In genomic region chr1:30353637-30354036, GRCh38 we compare ENCODE assay signal across 2 cellular contexts.
TF ChIP-seq lines count a peak whose summit lies in the region.

No MANE protein-coding gene starts in this region.

TF ChIP-seq in K562, 482 proteins besides CTCF, POLR2A, EP300 and RAD21 (continues in another document):
- TF ChIP-seq ZNF280A (IDR thresholded peaks at IDR 0.05; ENCODE audit: low read depth, partially characterized antibody) (no peak), TAL1 (IDR thresholded peaks at IDR 0.05) (no peak), KLF13 (tag; IDR thresholded peaks at IDR 0.05; ENCODE audit: borderline replicate concordance, low read depth) (no peak), MECOM (CRISPR knock-in tag; IDR thresholded peaks at IDR 0.05) (no peak), NUFIP1 (IDR thresholded peaks at IDR 0.05; ENCODE audit: partially characterized antibody) (no peak), HBP1 (CRISPR knock-in tag; IDR thresholded peaks at IDR 0.05) (no peak), NR4A1 (CRISPR knock-in tag; IDR thresholded peaks at IDR 0.05) (no peak), NR4A1 (tag; IDR thresholded peaks at IDR 0.05) (no peak), ZNF165 (CRISPR knock-in tag; IDR thresholded peaks at IDR 0.05; ENCODE audit: borderline replicate concordance) (no peak), ZNF785 (CRISPR knock-in tag; IDR thresholded peaks at IDR 0.05) (no peak), PRDM10 (IDR thresholded peaks at IDR 0.05; ENCODE audit: partially characterized antibody) (no peak), JUND (IDR thresholded peaks at IDR 0.05; ENCODE audit: borderline replicate concordance, low read depth, low read length) (no peak), JUND (tag; IDR thresholded peaks at IDR 0.05; ENCODE audit: borderline replicate concordance, low read depth, low read length) (no peak), ZNF197 (CRISPR knock-in tag; IDR thresholded peaks at IDR 0.05; ENCODE audit: low read depth) (no peak), EZH2 (IDR thresholded peaks at IDR 0.05; ENCODE audit: borderline replicate concordance, low read depth, low read length) (no peak), ETS2 (tag; IDR thresholded peaks at IDR 0.05; ENCODE audit: borderline replicate concordance, poor library complexity, severe bottlenecking) (no peak), ZNF57 (CRISPR knock-in tag; IDR thresholded peaks at IDR 0.05) (no peak), ZBTB2 (IDR thresholded peaks at IDR 0.05) (no peak)

TF ChIP-seq in HepG2, 621 proteins besides CTCF, POLR2A, EP300 and RAD21:
- TF ChIP-seq RBAK (CRISPR knock-in tag; IDR thresholded peaks at IDR 0.05) (no peak), ZNF121 (CRISPR knock-in tag; IDR thresholded peaks at IDR 0.05) (no peak), ZNF292 (CRISPR knock-in tag; IDR thresholded peaks at IDR 0.05; ENCODE audit: borderline replicate concordance, low read depth) (no peak), ZBTB1 (CRISPR knock-in tag; IDR thresholded peaks at IDR 0.05; ENCODE audit: borderline replicate concordance) (no peak), PRDM4 (CRISPR knock-in tag; IDR thresholded peaks at IDR 0.05; ENCODE audit: borderline replicate concordance) (no peak), PAXIP1 (CRISPR knock-in tag; conservative IDR thresholded peaks at IDR 0.05) (no peak)
